14 cellular contexts compared by ENCODE assay signal in genomic region chr2:195468771-195469170, GRCh38.
DNase-seq lines count a peak whose midpoint lies in the region; ATAC-seq, FAIRE-seq and TF ChIP-seq lines count a peak whose summit lies in the region.
"Had no signal": no experiment of that assay in that cellular context is flagged by ENCODE, and none has a peak within 500 bp of the region (broad histone marks: within the 10 kb centered on the region; RNA-seq: fewer than 3 reads in every experiment).

No MANE protein-coding gene starts in this region.

- DNase-seq in GM12891 (ENCODE audit: insufficient read length, low spot score) (no peak), GM23338 (ENCODE audit: low spot score) (no peak), mucosa of descending colon (no peak), NCI-H510A treated with DMSO at 0.1 percent for 48 hours (lab: John Stamatoyannopoulos, UW) (no peak)
- no peak for DNase-seq in activated T-cell treated with anti-CD3 and anti-CD28 coated beads, Interleukin-2, amount 50 U/mL, for 72 hours
- DNase-seq: nephron progenitor cell had no signal

- no peaks in the 10 kb centered on the region for H3K4me1 Mint-ChIP-seq in GM23338
- peaks cover 5% of the 10 kb centered on the region for H3K4me1 Mint-ChIP-seq in activated T-cell treated with anti-CD3 and anti-CD28 coated beads, Interleukin-2, amount 50 U/mL, for 72 hours (ENCODE audit: low read depth)
- H3K4me1 Mint-ChIP-seq: nephron progenitor cell had no signal

- H3K27me3 Mint-ChIP-seq in GM23338 (ENCODE audit: insufficient read depth, low read depth, poor library complexity), result peaks cover 2% of the 10 kb centered on the region
- H3K27me3 Mint-ChIP-seq in activated T-cell treated with anti-CD3 and anti-CD28 coated beads, Interleukin-2, amount 50 U/mL, for 72 hours (ENCODE audit: low read depth), result no peaks in the 10 kb centered on the region
- H3K27me3 Mint-ChIP-seq: stimulated activated naive CD8-positive, alpha-beta T cell treated with anti-CD3 and anti-CD28 coated beads, Interleukin-15, Interleukin-2, amounts not matched to agents 100 ng/mL and 50 ng/mL, for 24 hours had no signal

- H3K4me2 ChIP-seq in GM23338, result no peak overlapping the region

- TF ChIP-seq POLR2A in GM12891 (IDR thresholded peaks at IDR 0.05; ENCODE audit: low read depth, low read length), result no peak

- no peak overlapping the region for H3K27ac ChIP-seq in GM23338 (ENCODE audit: low read depth)
- H3K27ac ChIP-seq: VCaP had no signal

- H3K4me1 ChIP-seq in GM23338 (ENCODE audit: insufficient read depth) (no peaks in the 10 kb centered on the region), mucosa of descending colon (ENCODE audit: low read depth) (no peaks in the 10 kb centered on the region)

- H3K9me3 ChIP-seq in mucosa of descending colon, result peaks cover 3% of the 10 kb centered on the region

- no peaks in the 10 kb centered on the region for H4K20me1 ChIP-seq in GM23338 (replicated peaks; ENCODE audit: insufficient read depth)

- FAIRE-seq in GM12891 (lab: Jason Lieb, UNC), result no peak
- FAIRE-seq: bronchial epithelial cell, islet of Langerhans had no signal

- H3F3A ChIP-seq in GM23338 (replicated peaks; ENCODE audit: low read depth), result no peaks in the 10 kb centered on the region

- no peaks in the 10 kb centered on the region for H3K27me3 ChIP-seq in GM23338 (ENCODE audit: insufficient read depth)

- no peaks in the 10 kb centered on the region for H3K36me3 Mint-ChIP-seq in GM23338 (ENCODE audit: low read depth)
- H3K36me3 Mint-ChIP-seq in activated T-cell treated with anti-CD3 and anti-CD28 coated beads, Interleukin-2, amount 50 U/mL, for 72 hours (ENCODE audit: insufficient read depth in 2 of 2), result peaks cover 7 to 13% of the 10 kb centered on the region in 2 donors

- TF ChIP-seq CTCF in GM23338 (conservative IDR thresholded peaks at IDR 0.05; ENCODE audit: low read depth in 2 of 2) (no peak), mucosa of descending colon (IDR thresholded peaks at IDR 0.05) (no peak)

- no peaks in the 10 kb centered on the region for H3K36me3 ChIP-seq in GM23338 (ENCODE audit: insufficient read depth)
- H3K36me3 ChIP-seq in mucosa of descending colon (ENCODE audit: low read depth), result no peaks in the 10 kb centered on the region

- peak; percentile 74 for ATAC-seq in GM19455 (IDR thresholded peaks at IDR 0.05; ENCODE audit: unreplicated experiment)
- peak; percentile 78 for ATAC-seq in HG02884 (IDR thresholded peaks at IDR 0.05; ENCODE audit: unreplicated experiment)
- peak; percentile 85 for ATAC-seq in HG03565 (IDR thresholded peaks at IDR 0.05; ENCODE audit: unreplicated experiment)
- ATAC-seq in GM23338, result no peak
- no peak for ATAC-seq in activated T-cell treated with anti-CD3 and anti-CD28 coated beads, Interleukin-2, amount 50 U/mL, for 72 hours (replicated peaks in 1 of 2)
- no peak for ATAC-seq in mucosa of descending colon
- ATAC-seq: HCT116 had no signal

- H3K79me2 ChIP-seq in GM23338 (replicated peaks; ENCODE audit: insufficient read depth), result no peaks in the 10 kb centered on the region

- H3K4me3 Mint-ChIP-seq in GM23338, result no peak overlapping the region
- H3K4me3 Mint-ChIP-seq in activated T-cell treated with anti-CD3 and anti-CD28 coated beads, Interleukin-2, amount 50 U/mL, for 72 hours, result no peak overlapping the region
- H3K4me3 Mint-ChIP-seq: nephron progenitor cell; stimulated activated naive CD8-positive, alpha-beta T cell treated with anti-CD3 and anti-CD28 coated beads, Interleukin-15, Interleukin-2, amounts not matched to agents 100 ng/mL and 50 ng/mL, for 24 hours had no signal

- H3K27ac Mint-ChIP-seq in GM23338, result no peak overlapping the region
- H3K27ac Mint-ChIP-seq in activated T-cell treated with anti-CD3 and anti-CD28 coated beads, Interleukin-2, amount 50 U/mL, for 72 hours, result no peak overlapping the region
- H3K27ac Mint-ChIP-seq: nephron progenitor cell; stimulated activated naive CD8-positive, alpha-beta T cell treated with anti-CD3 and anti-CD28 coated beads, Interleukin-15, Interleukin-2, amounts not matched to agents 100 ng/mL and 50 ng/mL, for 24 hours had no signal

- H3K9me3 Mint-ChIP-seq in GM23338, result no peaks in the 10 kb centered on the region
- H3K9me3 Mint-ChIP-seq in activated T-cell treated with anti-CD3 and anti-CD28 coated beads, Interleukin-2, amount 50 U/mL, for 72 hours, result peaks cover 8 to 11% of the 10 kb centered on the region in 2 donors

- H3K4me3 ChIP-seq in GM23338 (no peak overlapping the region), mucosa of descending colon (no peak overlapping the region)

- intact Hi-C loops in mucosa of descending colon (cut with DNase I, micrococcal nuclease), result no loop called here

- no peak overlapping the region for H2AFZ ChIP-seq in GM23338

- H3K9me2 ChIP-seq in GM23338 (ENCODE audit: insufficient read depth), result no peaks in the 10 kb centered on the region

TF ChIP-seq in GM12891, 5 proteins besides CTCF, POLR2A, EP300 and RAD21:
- TF ChIP-seq PAX5 (IDR thresholded peaks at IDR 0.05; ENCODE audit: insufficient read depth, low read length, severe bottlenecking) (no peak), SPI1 (IDR thresholded peaks at IDR 0.05; ENCODE audit: low read depth, low read length) (peak; percentile 20; the same call in 1 of the 2 replicates), POU2F2 (IDR thresholded peaks at IDR 0.05; ENCODE audit: low read depth, low read length) (no peak), TAF1 (IDR thresholded peaks at IDR 0.05; ENCODE audit: low read depth, low read length) (no peak), POLR2AphosphoS5 (IDR thresholded peaks at IDR 0.05; ENCODE audit: low read depth, low read length) (no peak)

TF ChIP-seq in GM23338, 12 proteins besides CTCF, POLR2A, EP300 and RAD21 (continues in another document):
- TF ChIP-seq STAT1 (IDR thresholded peaks at IDR 0.05; ENCODE audit: unreplicated experiment), result no peak
- TF ChIP-seq NANOG (IDR thresholded peaks at IDR 0.05; ENCODE audit: borderline replicate concordance), result no peak
- no peak for TF ChIP-seq EZH2phosphoT487 (IDR thresholded peaks at IDR 0.05; ENCODE audit: unreplicated experiment)
- no peak for TF ChIP-seq ZNF114 (CRISPR knock-in tag; IDR thresholded peaks at IDR 0.05)
- TF ChIP-seq EZH2 (IDR thresholded peaks at IDR 0.05; ENCODE audit: low read depth, unreplicated experiment), result no peak
- no peak for TF ChIP-seq ZNF331 (CRISPR knock-in tag; IDR thresholded peaks at IDR 0.05; ENCODE audit: low read depth)
- TF ChIP-seq REST (IDR thresholded peaks at IDR 0.05; ENCODE audit: unreplicated experiment), result no peak
- no peak for TF ChIP-seq ETS1 (IDR thresholded peaks at IDR 0.05)
- TF ChIP-seq POLR2AphosphoS5 (IDR thresholded peaks at IDR 0.05; ENCODE audit: low read depth), result no peak
- no peak for TF ChIP-seq JUNB (IDR thresholded peaks at IDR 0.05; ENCODE audit: unreplicated experiment)

Comparison
In these comparisons a context has a peak if more than half of its experiments do, and no peak if none do; other contexts are left out.
1. ATAC-seq: peak in GM19455 (single experiment), HG02884 (single experiment) and HG03565 (single experiment); none in GM23338 (single experiment), activated T-cell treated with anti-CD3 and anti-CD28 coated beads, Interleukin-2, amount 50 U/mL, for 72 hours (0 of 2) and mucosa of descending colon (single experiment).